29 cellular contexts compared by ENCODE assay signal in genomic region chr5:118519466-118519865, GRCh38.
"Had no signal": no experiment of that assay in that cellular context is flagged by ENCODE, and none has a peak within 500 bp of the region (broad histone marks: within the 10 kb centered on the region; RNA-seq: fewer than 3 reads in every experiment).

No MANE protein-coding gene starts in this region.

- H3K36me3 ChIP-seq: stomach, suprapubic skin, thoracic aorta, thyroid gland, tibial artery, tibial nerve, transverse colon, upper lobe of left lung, upper lobe of right lung, uterus, vagina had no signal

- H3K27ac ChIP-seq: stomach, suprapubic skin, testis, thoracic aorta, thyroid gland, tibial artery, tibial nerve, transverse colon, upper lobe of left lung, upper lobe of right lung, uterus, vagina had no signal

- H3K9me3 Mint-ChIP-seq: stimulated activated memory B cell treated with anti-CD40 and anti-IgM and Interleukin-4, amounts not matched to agents 10 μg/mL and 1 μg/mL and 100 μg/mL, for 72 hours; stimulated activated naive B cell treated with anti-CD40 and anti-IgM and Interleukin-4, amounts not matched to agents 10 μg/mL and 1 μg/mL and 100 μg/mL, for 72 hours; type B pancreatic cell had no signal

- H3K4me1 Mint-ChIP-seq: stimulated activated effector memory CD8-positive, alpha-beta T cell treated with anti-CD3 and anti-CD28 coated beads, Interleukin-12 subunit alpha, Interleukin-12 subunit beta, amount 100 ng/mL, for 72 hours; stimulated activated memory B cell treated with anti-CD40 and anti-IgM and Interleukin-4, amounts not matched to agents 10 μg/mL and 1 μg/mL and 100 μg/mL, for 72 hours; stimulated activated naive B cell treated with anti-CD40 and anti-IgM and Interleukin-4, amounts not matched to agents 10 μg/mL and 1 μg/mL and 100 μg/mL, for 72 hours; stimulated activated naive CD8-positive, alpha-beta T cell treated with anti-CD3 and anti-CD28 coated beads, Interleukin-15, amount 100 ng/mL, for 72 hours had no signal

- H3K4me3 ChIP-seq: stomach, suprapubic skin, testis, thoracic aorta, thyroid gland, tibial artery, tibial nerve, transverse colon, upper lobe of left lung, upper lobe of right lung, uterus, vagina had no signal

- FAIRE-seq: urothelium cell line had no signal

- DNase-seq: stimulated activated CD4-positive, alpha-beta T cell treated with anti-CD3 and anti-CD28 coated beads, Interleukin-2, amount 100 ng/mL, for 48 hours; stimulated activated CD4-positive, alpha-beta T cell treated with anti-CD3 and anti-CD28 coated beads, Interleukin-4, amount 100 ng/mL, for 1 hour; stimulated activated CD4-positive, alpha-beta T cell treated with anti-CD3 and anti-CD28 coated beads, Interleukin-4, amount 100 ng/mL, for 24 hours; stimulated activated CD4-positive, alpha-beta T cell treated with anti-CD3 and anti-CD28 coated beads, Interleukin-4, amount 100 ng/mL, for 4 hours; stimulated activated CD8-positive, alpha-beta memory T cell treated with anti-CD3 and anti-CD28 coated beads, Interleukin-4, amount 100 ng/mL, for 48 hours; stimulated activated naive B cell treated with anti-CD40 and anti-IgM and Interleukin-4, amounts not matched to agents 10 μg/mL and 1 μg/mL and 100 μg/mL, for 72 hours; stimulated activated naive CD4-positive, alpha-beta T cell; stimulated activated naive CD4-positive, alpha-beta T cell treated with Interleukin-2 at 50 U/mL for 16 hours; stimulated activated naive CD8-positive, alpha-beta T cell treated with anti-CD3 and anti-CD28 coated beads, Interleukin-15, amount 100 ng/mL, for 72 hours; stimulated activated naive CD8-positive, alpha-beta T cell treated with anti-CD3 and anti-CD28 coated beads, Interleukin-15, Interleukin-2, amounts not matched to agents 100 U/mL and 50 U/mL, for 24 hours; stomach; substantia nigra; testis; thyroid gland; tibial artery; transverse colon; trophoblast cell; upper lobe of left lung; upper lobe of right lung; uterus had no signal

- H3K9me3 ChIP-seq: stomach, suprapubic skin, testis, thoracic aorta, thyroid gland, tibial artery, tibial nerve, transverse colon, upper lobe of left lung, upper lobe of right lung, uterus, vagina had no signal

- H3K27me3 Mint-ChIP-seq: stimulated activated memory B cell treated with anti-CD40 and anti-IgM and Interleukin-4, amounts not matched to agents 10 μg/mL and 1 μg/mL and 100 μg/mL, for 72 hours; stimulated activated naive CD8-positive, alpha-beta T cell treated with anti-CD3 and anti-CD28 coated beads, Interleukin-15, amount 100 ng/mL, for 72 hours had no signal

- H3K27me3 ChIP-seq: stomach, suprapubic skin, testis, thyroid gland, tibial artery, tibial nerve, transverse colon, upper lobe of left lung, upper lobe of right lung, uterus, vagina had no signal

- H3K4me3 Mint-ChIP-seq: stimulated activated effector memory CD8-positive, alpha-beta T cell treated with anti-CD3 and anti-CD28 coated beads, Interleukin-12 subunit alpha, Interleukin-12 subunit beta, amount 100 ng/mL, for 72 hours; stimulated activated memory B cell treated with anti-CD40 and anti-IgM and Interleukin-4, amounts not matched to agents 10 μg/mL and 1 μg/mL and 100 μg/mL, for 72 hours; stimulated activated naive B cell treated with anti-CD40 and anti-IgM and Interleukin-4, amounts not matched to agents 10 μg/mL and 1 μg/mL and 100 μg/mL, for 72 hours; stimulated activated naive CD8-positive, alpha-beta T cell treated with anti-CD3 and anti-CD28 coated beads, Interleukin-15, amount 100 ng/mL, for 72 hours; stimulated activated naive CD8-positive, alpha-beta T cell treated with anti-CD3 and anti-CD28 coated beads, Interleukin-15, Interleukin-2, amounts not matched to agents 100 ng/mL and 50 ng/mL, for 24 hours; type B pancreatic cell had no signal

- H3K36me3 Mint-ChIP-seq: stimulated activated effector memory CD8-positive, alpha-beta T cell treated with anti-CD3 and anti-CD28 coated beads, Interleukin-12 subunit alpha, Interleukin-12 subunit beta, amount 100 ng/mL, for 72 hours; stimulated activated memory B cell treated with anti-CD40 and anti-IgM and Interleukin-4, amounts not matched to agents 10 μg/mL and 1 μg/mL and 100 μg/mL, for 72 hours; stimulated activated naive B cell treated with anti-CD40 and anti-IgM and Interleukin-4, amounts not matched to agents 10 μg/mL and 1 μg/mL and 100 μg/mL, for 72 hours; type B pancreatic cell had no signal

- ATAC-seq: stimulated activated effector memory CD8-positive, alpha-beta T cell treated with anti-CD3 and anti-CD28 coated beads, Interleukin-12 subunit alpha, Interleukin-12 subunit beta, amount 100 ng/mL, for 72 hours; stimulated activated memory B cell treated with anti-CD40 and anti-IgM and Interleukin-4, amounts not matched to agents 10 μg/mL and 1 μg/mL and 100 μg/mL, for 72 hours; stimulated activated naive B cell treated with anti-CD40 and anti-IgM and Interleukin-4, amounts not matched to agents 10 μg/mL and 1 μg/mL and 100 μg/mL, for 72 hours; stimulated activated naive CD8-positive, alpha-beta T cell treated with anti-CD3 and anti-CD28 coated beads, Interleukin-15, amount 100 ng/mL, for 72 hours; stimulated activated naive CD8-positive, alpha-beta T cell treated with anti-CD3 and anti-CD28 coated beads, Interleukin-15, Interleukin-2, amounts not matched to agents 100 U/mL and 50 U/mL, for 24 hours; upper lobe of right lung had no signal

- H3K27ac Mint-ChIP-seq: stimulated activated effector memory CD8-positive, alpha-beta T cell treated with anti-CD3 and anti-CD28 coated beads, Interleukin-12 subunit alpha, Interleukin-12 subunit beta, amount 100 ng/mL, for 72 hours; stimulated activated memory B cell treated with anti-CD40 and anti-IgM and Interleukin-4, amounts not matched to agents 10 μg/mL and 1 μg/mL and 100 μg/mL, for 72 hours; stimulated activated naive B cell treated with anti-CD40 and anti-IgM and Interleukin-4, amounts not matched to agents 10 μg/mL and 1 μg/mL and 100 μg/mL, for 72 hours; stimulated activated naive CD8-positive, alpha-beta T cell treated with anti-CD3 and anti-CD28 coated beads, Interleukin-15, amount 100 ng/mL, for 72 hours; stimulated activated naive CD8-positive, alpha-beta T cell treated with anti-CD3 and anti-CD28 coated beads, Interleukin-15, Interleukin-2, amounts not matched to agents 100 ng/mL and 50 ng/mL, for 24 hours; type B pancreatic cell had no signal

- H3K4me1 ChIP-seq: stomach, suprapubic skin, testis, thyroid gland, tibial nerve, transverse colon, upper lobe of left lung, upper lobe of right lung, uterus, vagina had no signal
